Comparison of ENCODE assay signal across 1 cellular context in the genomic region with DNA sequence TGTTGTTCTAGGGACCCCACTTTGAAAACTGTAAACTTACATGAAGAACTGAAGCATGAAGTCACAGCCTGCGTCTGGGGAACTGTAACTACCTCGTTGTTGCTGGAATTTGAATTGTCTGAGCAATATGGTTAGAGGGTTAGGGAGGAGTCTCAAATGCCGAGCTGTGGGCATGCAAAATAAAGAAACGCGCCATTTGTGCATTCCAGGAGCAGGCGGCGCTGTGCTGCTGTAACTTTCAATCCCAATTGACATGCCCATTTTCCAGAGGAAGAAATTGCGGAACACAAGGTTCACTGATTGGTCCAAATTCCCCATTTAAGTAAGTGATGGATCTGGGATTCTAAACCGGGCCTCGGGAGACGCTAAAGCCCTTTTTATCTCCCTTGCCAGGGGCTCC.
TF ChIP-seq lines count a peak whose summit lies in the region.

No MANE protein-coding gene starts in this region.

TF ChIP-seq in K562, 482 proteins besides CTCF, POLR2A, EP300 and RAD21:
- TF ChIP-seq CREB1 (IDR thresholded peaks at IDR 0.05) = no peak
- TF ChIP-seq CREB1 (CRISPR knock-in tag; IDR thresholded peaks at IDR 0.05) = no peak
- TF ChIP-seq WHSC1 (IDR thresholded peaks at IDR 0.05; ENCODE audit: low read length) = no peak
- no peak for TF ChIP-seq POLR2H (tag; IDR thresholded peaks at IDR 0.05; ENCODE audit: low read depth)
- 0 out of 2 replicates have a peak, but pooled peaks have one; percentile 20 for TF ChIP-seq TEAD4 (IDR thresholded peaks at IDR 0.05; ENCODE audit: low read length)
- no peak for TF ChIP-seq TEAD4 (CRISPR knock-in tag; IDR thresholded peaks at IDR 0.05; ENCODE audit: borderline replicate concordance)
- no peak for TF ChIP-seq CBX5 (IDR thresholded peaks at IDR 0.05; ENCODE audit: borderline replicate concordance, low read depth)
- no peak for TF ChIP-seq NR2F6 (CRISPR knock-in tag; IDR thresholded peaks at IDR 0.05)
